18 cellular contexts compared by ENCODE assay signal in the genomic region with DNA sequence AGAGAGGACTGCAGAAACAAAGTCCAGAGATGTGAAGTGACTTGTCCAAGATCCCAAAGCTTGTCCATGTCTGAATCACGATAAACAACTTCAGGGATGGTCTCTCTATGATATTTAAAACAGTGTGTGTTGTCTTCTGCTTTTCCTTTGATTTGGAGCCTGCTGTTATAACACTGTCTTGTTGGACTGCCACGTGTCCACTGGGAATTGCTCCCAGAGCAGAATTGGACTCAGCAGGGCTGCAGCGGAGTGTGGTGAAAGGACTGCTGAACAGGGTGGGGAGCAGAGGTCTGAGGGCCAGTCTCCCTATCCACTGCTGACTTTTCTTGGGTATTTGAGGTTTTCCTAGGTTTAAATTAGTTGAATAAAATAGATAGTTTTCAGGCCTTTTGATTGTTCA.
DNase-seq lines count a peak whose midpoint lies in the region; ATAC-seq, FAIRE-seq and TF ChIP-seq lines count a peak whose summit lies in the region.
"Had no signal": no experiment of that assay in that cellular context is flagged by ENCODE, and none has a peak within 500 bp of the region (broad histone marks: within the 10 kb centered on the region; RNA-seq: fewer than 3 reads in every experiment).

No MANE protein-coding gene starts in this region.

- no peaks in the 10 kb centered on the region for H4K20me1 ChIP-seq in K562 (replicated peaks; ENCODE audit: control insufficient read depth, insufficient read depth, low read length)
- H4K20me1 ChIP-seq in HepG2 (ENCODE audit: insufficient read depth, low read length): no peaks in the 10 kb centered on the region
- no peaks in the 10 kb centered on the region for H4K20me1 ChIP-seq in neural progenitor cell (ENCODE audit: low read depth)

- FAIRE-seq in K562 (lab: Jason Lieb, UNC) (no peak), HepG2 (lab: Jason Lieb, UNC) (no peak)

- H3K9me3 Mint-ChIP-seq in neural progenitor cell: no peaks in the 10 kb centered on the region
- H3K9me3 Mint-ChIP-seq: CD4-positive, alpha-beta T cell had no signal

- 54% methylated on average over 3 of the region's 3 CpGs for WGBS in K562 (ENCODE audit: insufficient coverage, low coverage, missing lambda C conversion rate)
- 83% methylated on average over 3 of the region's 3 CpGs for WGBS in HepG2 (ENCODE audit: low lambda C conversion rate)

- H3F3A ChIP-seq in neural progenitor cell (ENCODE audit: low read depth): no peaks in the 10 kb centered on the region

- no peak overlapping the region for H3K4me3 Mint-ChIP-seq in neural progenitor cell
- H3K4me3 Mint-ChIP-seq: CD4-positive, alpha-beta T cell had no signal

- TF ChIP-seq CTCF in K562 (IDR thresholded peaks at IDR 0.05 in 2 of 3, conservative IDR thresholded peaks at IDR 0.05 in 1 of 3; ENCODE audit: insufficient read depth in 2 of 3, low read depth in 1 of 3, low read length in 3 of 3) (no peak), HepG2 (CRISPR knock-in tag; IDR thresholded peaks at IDR 0.05) (no peak), neural progenitor cell (IDR thresholded peaks at IDR 0.05) (no peak), upper lobe of right lung (IDR thresholded peaks at IDR 0.05) (no peak)

- H2AFZ ChIP-seq in K562 (ENCODE audit: low read depth, low read length) (peak overlapping the region; percentile 1; the same call in 1 of the 2 replicates), HepG2 (ENCODE audit: low read length) (no peak overlapping the region), neural progenitor cell (replicated peaks) (no peak overlapping the region)
- H2AFZ ChIP-seq: GM23248 had no signal

- POLR2A ChIA-PET in K562 (lab: Yijun Ruan, JAX) (no interaction called here), HepG2 (lab: Yijun Ruan, JAX) (interaction anchor here (3.3 kb wide), 1 partner anchor 27 kb away, joined by 35 read pairs; no protein-coding TSS in a partner anchor)

- TF ChIP-seq RAD21 in K562 (CRISPR knock-in tag; conservative IDR thresholded peaks at IDR 0.05 in 1 of 2, IDR thresholded peaks at IDR 0.05 in 1 of 2) (no peak), HepG2 (CRISPR knock-in tag; IDR thresholded peaks at IDR 0.05) (no peak)

- H3K36me3 Mint-ChIP-seq in neural progenitor cell: no peaks in the 10 kb centered on the region

- H3K27ac ChIP-seq in K562 (ENCODE audit: extremely low read depth, low read depth, low read length) (no peak overlapping the region), HepG2 (ENCODE audit: extremely low read length, insufficient read depth, low read length) (peak overlapping the region; percentile 89), neural progenitor cell (no peak overlapping the region), upper lobe of right lung (peak overlapping the region; percentile 38)
- H3K27ac ChIP-seq: GM23248 had no signal

- H3K4me3 ChIP-seq in K562 (no peak overlapping the region), HepG2 (replicated peaks in 1 of 3; ENCODE audit: insufficient read depth in 1 of 3, low read depth in 2 of 3, low read length in 3 of 3) (no peak overlapping the region), neural progenitor cell (no peak overlapping the region), upper lobe of right lung (no peak overlapping the region)
- H3K4me3 ChIP-seq: GM23248 had no signal

- CTCF ChIA-PET in K562 (lab: Yijun Ruan, JAX; ENCODE audit: low intra/inter-chr PET ratio) (no interaction called here), HepG2 (lab: Yijun Ruan, JAX; ENCODE audit: low intra/inter-chr PET ratio, low total read pairs) (no interaction called here)

- no peaks in the 10 kb centered on the region for H3K27me3 ChIP-seq in K562 (ENCODE audit: control insufficient read depth in 2 of 2, insufficient read depth in 2 of 2, low read length in 2 of 2)
- no peaks in the 10 kb centered on the region for H3K27me3 ChIP-seq in HepG2 (ENCODE audit: control insufficient read depth in 1 of 2, insufficient read depth in 2 of 2, low read length in 2 of 2)
- H3K27me3 ChIP-seq in neural progenitor cell: no peaks in the 10 kb centered on the region
- H3K27me3 ChIP-seq in upper lobe of right lung: no peaks in the 10 kb centered on the region
- H3K27me3 ChIP-seq: BE2C had no signal

- H3K4me1 Mint-ChIP-seq in neural progenitor cell: peaks cover 57% of the 10 kb centered on the region

- no peaks in the 10 kb centered on the region for H3K9me3 ChIP-seq in K562 (replicated peaks; ENCODE audit: control insufficient read depth, insufficient read depth, low read depth, low read length)
- peaks cover 6% of the 10 kb centered on the region for H3K9me3 ChIP-seq in HepG2 (ENCODE audit: low read length)
- H3K9me3 ChIP-seq in neural progenitor cell (ENCODE audit: low read depth): no peaks in the 10 kb centered on the region
- no peaks in the 10 kb centered on the region for H3K9me3 ChIP-seq in upper lobe of right lung
- H3K9me3 ChIP-seq: BE2C, SK-N-SH had no signal

- TF ChIP-seq EP300 in K562 (IDR thresholded peaks at IDR 0.05; ENCODE audit: low read length) (no peak), HepG2 (IDR thresholded peaks at IDR 0.05; ENCODE audit: low read depth in 2 of 2, low read length in 2 of 2) (no peak), HepG2 (CRISPR knock-in tag; IDR thresholded peaks at IDR 0.05; ENCODE audit: borderline replicate concordance) (no peak)

- H3K27ac Mint-ChIP-seq in neural progenitor cell: peak overlapping the region; percentile 78
- H3K27ac Mint-ChIP-seq: CD4-positive, alpha-beta T cell had no signal

- H3K79me2 ChIP-seq in K562 (ENCODE audit: control insufficient read depth, insufficient read depth, low read length) (no peaks in the 10 kb centered on the region), HepG2 (ENCODE audit: insufficient read depth, low read length) (no peaks in the 10 kb centered on the region), neural progenitor cell (ENCODE audit: low read depth) (no peaks in the 10 kb centered on the region)

- in situ Hi-C loops in K562 (cut with MboI) (no loop called here), HepG2 (cut with HindIII; ENCODE audit: extremely low pct_ligation_motif_present, low pct_unique_long_range_greater_than_20kb) (no loop called here)

- H3K36me3 ChIP-seq in K562 (ENCODE audit: control insufficient read depth, insufficient read depth, low read length) (no peaks in the 10 kb centered on the region), HepG2 (replicated peaks in 1 of 2; ENCODE audit: control insufficient read depth in 1 of 2, insufficient read depth in 2 of 2, low read length in 2 of 2) (no peaks in the 10 kb centered on the region), neural progenitor cell (no peaks in the 10 kb centered on the region), upper lobe of right lung (no peaks in the 10 kb centered on the region)
- H3K36me3 ChIP-seq: BE2C had no signal

- no peak for DNase-seq in K562 (ENCODE audit: extremely low read depth in 1 of 4, low spot score in 3 of 4)
- DNase-seq in HepG2 (ENCODE audit: low spot score): no peak
- no peak for DNase-seq in neural progenitor cell (ENCODE audit: low spot score)
- DNase-seq in upper lobe of right lung: no peak
- DNase-seq in HuH-7 (ENCODE audit: low spot score): no peak
- DNase-seq: BE2C; CD4-positive, alpha-beta T cell; DMS79; GM23248; MV-4-11; NCI-H1436; NCI-H2029 treated with DMSO at 0.1 percent for 48 hours; NCI-H2171 treated with DMSO at 0.1 percent for 48 hours; NCI-H82; SK-N-SH had no signal

- ATAC-seq in K562 (no peak), HepG2 (no peak), upper lobe of right lung (no peak), GM18873 (IDR thresholded peaks at IDR 0.05; ENCODE audit: low FRiP score, unreplicated experiment) (no peak), GM19463 (IDR thresholded peaks at IDR 0.05; ENCODE audit: unreplicated experiment) (no peak)
- ATAC-seq: HCT116 had no signal

- TF ChIP-seq POLR2A in K562 (conservative IDR thresholded peaks at IDR 0.05) (no peak), HepG2 (IDR thresholded peaks at IDR 0.05; ENCODE audit: insufficient read depth in 1 of 2, low read depth in 2 of 2, low read length in 2 of 2) (no peak)

- peaks cover 17% of the 10 kb centered on the region for H3K27me3 Mint-ChIP-seq in neural progenitor cell (ENCODE audit: insufficient read depth, low read depth)
- H3K27me3 Mint-ChIP-seq: CD4-positive, alpha-beta T cell had no signal

- H3K9ac ChIP-seq in K562 (ENCODE audit: insufficient read depth in 1 of 2, low read depth in 2 of 2, low read length in 2 of 2) (no peak overlapping the region), HepG2 (ENCODE audit: insufficient read depth, low read depth, low read length) (no peak overlapping the region), neural progenitor cell (no peak overlapping the region)
- H3K9ac ChIP-seq: GM23248, SK-N-SH had no signal

- BruUV-seq in K562 (replicated peaks; lab: Mats Ljungman, UMichigan): no TSS peak
- BruUV-seq in HepG2 (replicated peaks; lab: Mats Ljungman, UMichigan): no TSS peak

- no peak overlapping the region for H3K4me2 ChIP-seq in K562 (ENCODE audit: insufficient read depth, low read length)
- no peak overlapping the region for H3K4me2 ChIP-seq in HepG2 (ENCODE audit: low read depth, low read length)
- H3K4me2 ChIP-seq in neural progenitor cell: no peak overlapping the region
- H3K4me2 ChIP-seq: SK-N-SH had no signal

- intact Hi-C loops in K562 (cut with micrococcal nuclease) (no loop called here), HepG2 (cut with micrococcal nuclease; ENCODE audit: unreplicated experiment) (no loop called here), upper lobe of right lung (cut with DNase I) (no loop called here)

- peaks cover 24 to 55% of the 10 kb centered on the region in 2 experiments for H3K4me1 ChIP-seq in K562 (replicated peaks in 1 of 2; ENCODE audit: control insufficient read depth in 2 of 2, insufficient read depth in 2 of 2, low read length in 2 of 2)
- peaks cover 97% of the 10 kb centered on the region for H3K4me1 ChIP-seq in HepG2 (ENCODE audit: insufficient read depth, low read length)
- H3K4me1 ChIP-seq in neural progenitor cell: peaks cover 7% of the 10 kb centered on the region
- H3K4me1 ChIP-seq in upper lobe of right lung: peaks cover 87% of the 10 kb centered on the region

- no peaks in the 10 kb centered on the region for H3K9me1 ChIP-seq in K562 (ENCODE audit: control insufficient read depth, insufficient read depth, low read length)

TF ChIP-seq in K562, 482 proteins besides CTCF, POLR2A, EP300 and RAD21 (continues in another document):
- TF ChIP-seq ZNF217 (CRISPR knock-in tag; IDR thresholded peaks at IDR 0.05): no peak
- TF ChIP-seq TAF15 (IDR thresholded peaks at IDR 0.05; ENCODE audit: low read depth, low read length): no peak
- TF ChIP-seq TFAM (CRISPR knock-in tag; conservative IDR thresholded peaks at IDR 0.05): no peak
- TF ChIP-seq TEAD4 (IDR thresholded peaks at IDR 0.05; ENCODE audit: low read length): no peak
- no peak for TF ChIP-seq TEAD4 (CRISPR knock-in tag; IDR thresholded peaks at IDR 0.05; ENCODE audit: borderline replicate concordance)
- no peak for TF ChIP-seq MXI1 (IDR thresholded peaks at IDR 0.05; ENCODE audit: low read depth, low read length)

TF ChIP-seq in HepG2, 621 proteins besides CTCF, POLR2A, EP300 and RAD21 (continues in another document):
- TF ChIP-seq, protein P1, sequence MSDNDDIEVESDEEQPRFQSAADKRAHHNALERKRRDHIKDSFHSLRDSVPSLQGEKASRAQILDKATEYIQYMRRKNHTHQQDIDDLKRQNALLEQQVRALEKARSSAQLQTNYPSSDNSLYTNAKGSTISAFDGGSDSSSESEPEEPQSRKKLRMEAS (IDR thresholded peaks at IDR 0.05): peak; percentile 43; the same call in 1 of the 2 replicates
- TF ChIP-seq ZBTB38 (CRISPR knock-in tag; IDR thresholded peaks at IDR 0.05) (peak; percentile 75), EHMT2 (IDR thresholded peaks at IDR 0.05; ENCODE audit: borderline replicate concordance, low read depth, low read length) (no peak)

Comparison
In these comparisons a context has a peak if more than half of its experiments do, and no peak if none do; other contexts are left out.
1. H3K27ac ChIP-seq: peak in HepG2 (single experiment) and upper lobe of right lung (single experiment); none in K562 (single experiment) and neural progenitor cell (single experiment).